1 cellular context compared by ENCODE assay signal in the genomic region with DNA sequence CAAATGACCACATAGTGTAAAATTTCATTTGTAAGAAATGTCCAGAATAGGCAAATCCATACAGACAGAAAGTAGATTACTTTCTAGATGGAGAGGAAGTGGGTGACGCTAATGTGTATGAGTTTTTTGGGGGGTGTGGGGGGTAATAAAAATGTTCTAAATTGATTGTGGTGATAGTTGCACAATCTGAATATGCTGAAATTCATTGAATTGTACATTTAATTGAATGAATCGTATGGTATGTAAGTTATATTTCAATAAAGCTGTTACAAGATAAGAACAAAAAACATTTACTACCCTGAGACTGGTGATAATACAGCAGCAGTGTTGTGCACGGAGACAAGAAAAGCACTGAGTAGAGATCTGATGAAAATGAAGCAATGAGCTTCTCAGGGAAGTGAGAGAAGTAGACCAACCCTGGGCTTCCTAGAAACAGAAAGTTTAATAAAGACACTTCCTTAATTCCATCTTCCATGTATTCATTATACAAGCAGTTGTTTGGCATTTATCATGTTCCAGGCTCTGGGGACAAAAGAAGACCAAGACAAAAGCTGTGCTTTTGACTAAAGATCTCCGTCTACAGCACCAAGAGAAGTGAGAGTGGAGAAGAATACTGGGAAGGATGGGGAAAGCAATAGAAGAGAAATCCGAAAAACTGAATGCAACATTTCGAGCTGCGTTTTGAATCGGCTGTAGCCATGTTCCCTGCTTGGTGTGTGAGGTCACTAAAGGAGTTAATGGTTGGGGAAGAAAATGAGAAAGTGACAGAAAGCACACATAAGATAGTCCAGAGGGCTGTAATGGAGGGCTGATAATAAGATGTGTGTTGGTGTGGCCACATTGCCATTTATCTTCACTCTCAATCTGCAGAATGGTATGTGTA.
TF ChIP-seq lines count a peak whose summit lies in the region.

No MANE protein-coding gene starts in this region.

TF ChIP-seq in K562, 482 proteins besides CTCF, POLR2A, EP300 and RAD21 (continued from another document and continues in another):
- 0 out of 2 replicates have a peak, but pooled peaks have one; percentile 37 for TF ChIP-seq TOE1 (IDR thresholded peaks at IDR 0.05; ENCODE audit: borderline replicate concordance)
- no peak for TF ChIP-seq TOE1 (CRISPR knock-in tag; IDR thresholded peaks at IDR 0.05; ENCODE audit: borderline replicate concordance, low read depth)
- no peak for TF ChIP-seq ZNF586 (CRISPR knock-in tag; conservative IDR thresholded peaks at IDR 0.05)
- TF ChIP-seq, protein P1, sequence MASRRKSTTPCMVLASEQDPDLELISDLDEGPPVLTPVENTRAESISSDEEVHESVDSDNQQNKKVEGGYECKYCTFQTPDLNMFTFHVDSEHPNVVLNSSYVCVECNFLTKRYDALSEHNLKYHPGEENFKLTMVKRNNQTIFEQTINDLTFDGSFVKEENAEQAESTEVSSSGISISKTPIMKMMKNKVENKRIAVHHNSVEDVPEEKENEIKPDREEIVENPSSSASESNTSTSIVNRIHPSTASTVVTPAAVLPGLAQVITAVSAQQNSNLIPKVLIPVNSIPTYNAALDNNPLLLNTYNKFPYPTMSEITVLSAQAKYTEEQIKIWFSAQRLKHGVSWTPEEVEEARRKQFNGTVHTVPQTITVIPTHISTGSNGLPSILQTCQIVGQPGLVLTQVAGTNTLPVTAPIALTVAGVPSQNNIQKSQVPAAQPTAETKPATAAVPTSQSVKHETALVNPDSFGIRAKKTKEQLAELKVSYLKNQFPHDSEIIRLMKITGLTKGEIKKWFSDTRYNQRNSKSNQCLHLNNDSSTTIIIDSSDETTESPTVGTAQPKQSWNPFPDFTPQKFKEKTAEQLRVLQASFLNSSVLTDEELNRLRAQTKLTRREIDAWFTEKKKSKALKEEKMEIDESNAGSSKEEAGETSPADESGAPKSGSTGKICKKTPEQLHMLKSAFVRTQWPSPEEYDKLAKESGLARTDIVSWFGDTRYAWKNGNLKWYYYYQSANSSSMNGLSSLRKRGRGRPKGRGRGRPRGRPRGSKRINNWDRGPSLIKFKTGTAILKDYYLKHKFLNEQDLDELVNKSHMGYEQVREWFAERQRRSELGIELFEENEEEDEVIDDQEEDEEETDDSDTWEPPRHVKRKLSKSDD (conservative IDR thresholded peaks at IDR 0.05; ENCODE audit: low read length): no peak
- peak; percentile 67 for TF ChIP-seq CCNT2 (IDR thresholded peaks at IDR 0.05; ENCODE audit: borderline replicate concordance, extremely low read depth, insufficient read length, low read depth, low read length)
- peak; percentile 60 for TF ChIP-seq RNF2 (IDR thresholded peaks at IDR 0.05)
- TF ChIP-seq RCOR1 (IDR thresholded peaks at IDR 0.05; ENCODE audit: borderline replicate concordance in 1 of 2, low read depth in 2 of 2, low read length in 2 of 2): peak in 1 of 2 experiments; percentile 66; a peak in 1 of 4 replicates
- TF ChIP-seq ZNF707 (CRISPR knock-in tag; conservative IDR thresholded peaks at IDR 0.05): no peak
- no peak for TF ChIP-seq NR2C1 (IDR thresholded peaks at IDR 0.05)
- 0 out of 2 replicates have a peak, but pooled peaks have one; percentile 10 for TF ChIP-seq NR2C1 (tag; IDR thresholded peaks at IDR 0.05)
- TF ChIP-seq, protein P2, sequence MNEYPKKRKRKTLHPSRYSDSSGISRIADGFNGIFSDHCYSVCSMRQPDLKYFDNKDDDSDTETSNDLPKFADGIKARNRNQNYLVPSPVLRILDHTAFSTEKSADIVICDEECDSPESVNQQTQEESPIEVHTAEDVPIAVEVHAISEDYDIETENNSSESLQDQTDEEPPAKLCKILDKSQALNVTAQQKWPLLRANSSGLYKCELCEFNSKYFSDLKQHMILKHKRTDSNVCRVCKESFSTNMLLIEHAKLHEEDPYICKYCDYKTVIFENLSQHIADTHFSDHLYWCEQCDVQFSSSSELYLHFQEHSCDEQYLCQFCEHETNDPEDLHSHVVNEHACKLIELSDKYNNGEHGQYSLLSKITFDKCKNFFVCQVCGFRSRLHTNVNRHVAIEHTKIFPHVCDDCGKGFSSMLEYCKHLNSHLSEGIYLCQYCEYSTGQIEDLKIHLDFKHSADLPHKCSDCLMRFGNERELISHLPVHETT (CRISPR knock-in tag; conservative IDR thresholded peaks at IDR 0.05 in 1 of 2, IDR thresholded peaks at IDR 0.05 in 1 of 2): peak in 1 of 2 experiments; percentile 61; a peak in 2 of 4 replicates
- TF ChIP-seq KLF6 (CRISPR knock-in tag; IDR thresholded peaks at IDR 0.05; ENCODE audit: borderline replicate concordance): no peak
- no peak for TF ChIP-seq NR3C1 (CRISPR knock-in tag; IDR thresholded peaks at IDR 0.05)
- peak; percentile 95 for TF ChIP-seq SMARCA4 (IDR thresholded peaks at IDR 0.05)
- TF ChIP-seq, protein P3, sequence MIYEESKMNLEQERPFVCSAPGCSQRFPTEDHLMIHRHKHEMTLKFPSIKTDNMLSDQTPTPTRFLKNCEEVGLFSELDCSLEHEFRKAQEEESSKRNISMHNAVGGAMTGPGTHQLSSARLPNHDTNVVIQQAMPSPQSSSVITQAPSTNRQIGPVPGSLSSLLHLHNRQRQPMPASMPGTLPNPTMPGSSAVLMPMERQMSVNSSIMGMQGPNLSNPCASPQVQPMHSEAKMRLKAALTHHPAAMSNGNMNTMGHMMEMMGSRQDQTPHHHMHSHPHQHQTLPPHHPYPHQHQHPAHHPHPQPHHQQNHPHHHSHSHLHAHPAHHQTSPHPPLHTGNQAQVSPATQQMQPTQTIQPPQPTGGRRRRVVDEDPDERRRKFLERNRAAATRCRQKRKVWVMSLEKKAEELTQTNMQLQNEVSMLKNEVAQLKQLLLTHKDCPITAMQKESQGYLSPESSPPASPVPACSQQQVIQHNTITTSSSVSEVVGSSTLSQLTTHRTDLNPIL (CRISPR knock-in tag; IDR thresholded peaks at IDR 0.05): no peak
- TF ChIP-seq SRSF7 (optimal IDR thresholded peaks at IDR 0.05; ENCODE audit: low read depth, low read length): no peak
- 0 out of 4 replicates have a peak, but pooled peaks of 1 of the 2 experiments have one; percentile 45 for TF ChIP-seq MAZ (CRISPR knock-in tag; conservative IDR thresholded peaks at IDR 0.05 in 1 of 2, IDR thresholded peaks at IDR 0.05 in 1 of 2)
- TF ChIP-seq TSC22D4 (tag; IDR thresholded peaks at IDR 0.05): no peak
- TF ChIP-seq, protein P4, sequence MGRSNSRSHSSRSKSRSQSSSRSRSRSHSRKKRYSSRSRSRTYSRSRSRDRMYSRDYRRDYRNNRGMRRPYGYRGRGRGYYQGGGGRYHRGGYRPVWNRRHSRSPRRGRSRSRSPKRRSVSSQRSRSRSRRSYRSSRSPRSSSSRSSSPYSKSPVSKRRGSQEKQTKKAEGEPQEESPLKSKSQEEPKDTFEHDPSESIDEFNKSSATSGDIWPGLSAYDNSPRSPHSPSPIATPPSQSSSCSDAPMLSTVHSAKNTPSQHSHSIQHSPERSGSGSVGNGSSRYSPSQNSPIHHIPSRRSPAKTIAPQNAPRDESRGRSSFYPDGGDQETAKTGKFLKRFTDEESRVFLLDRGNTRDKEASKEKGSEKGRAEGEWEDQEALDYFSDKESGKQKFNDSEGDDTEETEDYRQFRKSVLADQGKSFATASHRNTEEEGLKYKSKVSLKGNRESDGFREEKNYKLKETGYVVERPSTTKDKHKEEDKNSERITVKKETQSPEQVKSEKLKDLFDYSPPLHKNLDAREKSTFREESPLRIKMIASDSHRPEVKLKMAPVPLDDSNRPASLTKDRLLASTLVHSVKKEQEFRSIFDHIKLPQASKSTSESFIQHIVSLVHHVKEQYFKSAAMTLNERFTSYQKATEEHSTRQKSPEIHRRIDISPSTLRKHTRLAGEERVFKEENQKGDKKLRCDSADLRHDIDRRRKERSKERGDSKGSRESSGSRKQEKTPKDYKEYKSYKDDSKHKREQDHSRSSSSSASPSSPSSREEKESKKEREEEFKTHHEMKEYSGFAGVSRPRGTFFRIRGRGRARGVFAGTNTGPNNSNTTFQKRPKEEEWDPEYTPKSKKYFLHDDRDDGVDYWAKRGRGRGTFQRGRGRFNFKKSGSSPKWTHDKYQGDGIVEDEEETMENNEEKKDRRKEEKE (IDR thresholded peaks at IDR 0.05; ENCODE audit: borderline replicate concordance in 1 of 2, control insufficient read depth in 1 of 2, low read depth in 2 of 2, low read length in 1 of 2): 0 out of 4 replicates have a peak, but pooled peaks of 1 of the 2 experiments have one; percentile 40
- TF ChIP-seq BRD4 (IDR thresholded peaks at IDR 0.05): no peak
- TF ChIP-seq CHD1 (IDR thresholded peaks at IDR 0.05; ENCODE audit: low read length): peak; percentile 37
- TF ChIP-seq, protein P5, sequence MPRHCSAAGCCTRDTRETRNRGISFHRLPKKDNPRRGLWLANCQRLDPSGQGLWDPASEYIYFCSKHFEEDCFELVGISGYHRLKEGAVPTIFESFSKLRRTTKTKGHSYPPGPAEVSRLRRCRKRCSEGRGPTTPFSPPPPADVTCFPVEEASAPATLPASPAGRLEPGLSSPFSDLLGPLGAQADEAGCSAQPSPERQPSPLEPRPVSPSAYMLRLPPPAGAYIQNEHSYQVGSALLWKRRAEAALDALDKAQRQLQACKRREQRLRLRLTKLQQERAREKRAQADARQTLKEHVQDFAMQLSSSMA (CRISPR knock-in tag; IDR thresholded peaks at IDR 0.05): no peak
- peak; percentile 11 for TF ChIP-seq DACH1 (IDR thresholded peaks at IDR 0.05; ENCODE audit: partially characterized antibody)
- TF ChIP-seq, protein P6, sequence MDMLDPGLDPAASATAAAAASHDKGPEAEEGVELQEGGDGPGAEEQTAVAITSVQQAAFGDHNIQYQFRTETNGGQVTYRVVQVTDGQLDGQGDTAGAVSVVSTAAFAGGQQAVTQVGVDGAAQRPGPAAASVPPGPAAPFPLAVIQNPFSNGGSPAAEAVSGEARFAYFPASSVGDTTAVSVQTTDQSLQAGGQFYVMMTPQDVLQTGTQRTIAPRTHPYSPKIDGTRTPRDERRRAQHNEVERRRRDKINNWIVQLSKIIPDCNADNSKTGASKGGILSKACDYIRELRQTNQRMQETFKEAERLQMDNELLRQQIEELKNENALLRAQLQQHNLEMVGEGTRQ (CRISPR knock-in tag; IDR thresholded peaks at IDR 0.05): no peak
- peak; percentile 61; the same call in 1 of the 2 replicates for TF ChIP-seq CREM (IDR thresholded peaks at IDR 0.05; ENCODE audit: low read depth)
- peak; percentile 8 for TF ChIP-seq TAF9B (IDR thresholded peaks at IDR 0.05; ENCODE audit: partially characterized antibody)
- peak; percentile 97 for TF ChIP-seq FOSL1 (tag; conservative IDR thresholded peaks at IDR 0.05)
- TF ChIP-seq CTBP1 (IDR thresholded peaks at IDR 0.05; ENCODE audit: borderline replicate concordance): peak; percentile 69; the same call in 1 of the 2 replicates
- TF ChIP-seq PHF20 (IDR thresholded peaks at IDR 0.05; ENCODE audit: partially characterized antibody): no peak
- TF ChIP-seq LCOR (CRISPR knock-in tag; IDR thresholded peaks at IDR 0.05): no peak
- TF ChIP-seq, protein P7, sequence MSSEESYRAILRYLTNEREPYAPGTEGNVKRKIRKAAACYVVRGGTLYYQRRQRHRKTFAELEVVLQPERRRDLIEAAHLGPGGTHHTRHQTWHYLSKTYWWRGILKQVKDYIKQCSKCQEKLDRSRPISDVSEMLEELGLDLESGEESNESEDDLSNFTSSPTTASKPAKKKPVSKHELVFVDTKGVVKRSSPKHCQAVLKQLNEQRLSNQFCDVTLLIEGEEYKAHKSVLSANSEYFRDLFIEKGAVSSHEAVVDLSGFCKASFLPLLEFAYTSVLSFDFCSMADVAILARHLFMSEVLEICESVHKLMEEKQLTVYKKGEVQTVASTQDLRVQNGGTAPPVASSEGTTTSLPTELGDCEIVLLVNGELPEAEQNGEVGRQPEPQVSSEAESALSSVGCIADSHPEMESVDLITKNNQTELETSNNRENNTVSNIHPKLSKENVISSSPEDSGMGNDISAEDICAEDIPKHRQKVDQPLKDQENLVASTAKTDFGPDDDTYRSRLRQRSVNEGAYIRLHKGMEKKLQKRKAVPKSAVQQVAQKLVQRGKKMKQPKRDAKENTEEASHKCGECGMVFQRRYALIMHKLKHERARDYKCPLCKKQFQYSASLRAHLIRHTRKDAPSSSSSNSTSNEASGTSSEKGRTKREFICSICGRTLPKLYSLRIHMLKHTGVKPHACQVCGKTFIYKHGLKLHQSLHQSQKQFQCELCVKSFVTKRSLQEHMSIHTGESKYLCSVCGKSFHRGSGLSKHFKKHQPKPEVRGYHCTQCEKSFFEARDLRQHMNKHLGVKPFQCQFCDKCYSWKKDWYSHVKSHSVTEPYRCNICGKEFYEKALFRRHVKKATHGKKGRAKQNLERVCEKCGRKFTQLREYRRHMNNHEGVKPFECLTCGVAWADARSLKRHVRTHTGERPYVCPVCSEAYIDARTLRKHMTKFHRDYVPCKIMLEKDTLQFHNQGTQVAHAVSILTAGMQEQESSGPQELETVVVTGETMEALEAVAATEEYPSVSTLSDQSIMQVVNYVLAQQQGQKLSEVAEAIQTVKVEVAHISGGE (CRISPR knock-in tag; IDR thresholded peaks at IDR 0.05): 0 out of 6 replicates have a peak, but pooled peaks of 1 of the 3 experiments have one; percentile 16
